In genomic region chr2:159758686-159759085, GRCh38 we compare ENCODE assay signal across 19 cellular contexts. TPM values are rescaled to one million over a fixed set of nuclear protein-coding genes. Genes with fewer than 3 reads are reported as not detected.
DNase-seq lines count a peak whose midpoint lies in the region; ATAC-seq and TF ChIP-seq lines count a peak whose summit lies in the region.
"Had no signal": no experiment of that assay in that cellular context is flagged by ENCODE, and none has a peak within 500 bp of the region (broad histone marks: within the 10 kb centered on the region; RNA-seq: fewer than 3 reads in every experiment).

No MANE protein-coding gene starts in this region.

- H3K4me1 Mint-ChIP-seq in natural killer cell, result peaks cover 19 to 20% of the 10 kb centered on the region in 2 donors
- H3K4me1 Mint-ChIP-seq in natural killer cell treated with Interleukin-12 subunit alpha and Interleukin-12 subunit beta and Interleukin-15 and Interleukin-18, amount 100 ng/mL, for 72 hours (ENCODE audit: low read depth in 2 of 2), result peaks cover 0 to 3% of the 10 kb centered on the region in 2 donors
- H3K4me1 Mint-ChIP-seq in chondrocyte (ENCODE audit: low read depth), result peaks cover 36% of the 10 kb centered on the region
- H3K4me1 Mint-ChIP-seq: activated B cell treated with CpG ODN at 0.5 μM for 24 hours had no signal

- H3K9me3 Mint-ChIP-seq in natural killer cell, result no peaks in the 10 kb centered on the region
- no peaks in the 10 kb centered on the region for H3K9me3 Mint-ChIP-seq in natural killer cell treated with Interleukin-12 subunit alpha and Interleukin-12 subunit beta and Interleukin-15 and Interleukin-18, amount 100 ng/mL, for 72 hours
- H3K9me3 Mint-ChIP-seq in chondrocyte (ENCODE audit: low read depth), result no peaks in the 10 kb centered on the region
- H3K9me3 Mint-ChIP-seq: activated B cell treated with CpG ODN at 0.5 μM for 24 hours; activated naive CD4-positive, alpha-beta T cell treated with anti-CD3 and anti-CD28 coated beads, Interleukin-2, amount 50 U/mL, for 24 hours; naive thymus-derived CD8-positive, alpha-beta T cell had no signal

- ATAC-seq in natural killer cell, result no peak
- no peak for ATAC-seq in natural killer cell treated with Interleukin-12 subunit alpha and Interleukin-12 subunit beta and Interleukin-15 and Interleukin-18, amount 100 ng/mL, for 72 hours
- ATAC-seq in lower lobe of right lung, result peak; percentile 69 to 80
- ATAC-seq in HG02571 (IDR thresholded peaks at IDR 0.05; ENCODE audit: unreplicated experiment), result no peak
- no peak for ATAC-seq in sciatic nerve
- ATAC-seq: naive thymus-derived CD8-positive, alpha-beta T cell; right cardiac atrium had no signal

- H3K27me3 Mint-ChIP-seq in natural killer cell (ENCODE audit: low read depth in 2 of 2) (no peaks in the 10 kb centered on the region), chondrocyte (ENCODE audit: low read depth) (no peaks in the 10 kb centered on the region)
- H3K27me3 Mint-ChIP-seq in natural killer cell treated with Interleukin-12 subunit alpha and Interleukin-12 subunit beta and Interleukin-15 and Interleukin-18, amount 100 ng/mL, for 72 hours, result no peaks in the 10 kb centered on the region
- H3K27me3 Mint-ChIP-seq: activated B cell treated with CpG ODN at 0.5 μM for 24 hours; activated naive CD4-positive, alpha-beta T cell treated with anti-CD3 and anti-CD28 coated beads, Interleukin-2, amount 50 U/mL, for 24 hours; naive thymus-derived CD8-positive, alpha-beta T cell had no signal

- H3K27ac ChIP-seq in lower lobe of right lung, result peak overlapping the region; percentile 48
- H3K27ac ChIP-seq: Peyer's patch, vagina had no signal

- H3K36me3 ChIP-seq in lower lobe of right lung, result peaks cover 84% of the 10 kb centered on the region

- TF ChIP-seq CTCF in natural killer cell (IDR thresholded peaks at IDR 0.05), result no peak
- no peak for TF ChIP-seq CTCF in chondrocyte (IDR thresholded peaks at IDR 0.05)
- no peak for TF ChIP-seq CTCF in lower lobe of right lung (IDR thresholded peaks at IDR 0.05)

- intact Hi-C loops in natural killer cell (cut with micrococcal nuclease) (no loop called here), lower lobe of right lung (cut with DNase I) (no loop called here), sciatic nerve (cut with DNase I) (no loop called here)

- no peaks in the 10 kb centered on the region for H3K9me3 ChIP-seq in lower lobe of right lung
- H3K9me3 ChIP-seq: Peyer's patch, vagina had no signal

- H3K4me1 ChIP-seq in lower lobe of right lung, result peaks cover 36% of the 10 kb centered on the region
- H3K4me1 ChIP-seq: Peyer's patch had no signal

- H3K4me3 Mint-ChIP-seq in natural killer cell (no peak overlapping the region), chondrocyte (ENCODE audit: unreplicated experiment) (no peak overlapping the region)
- no peak overlapping the region for H3K4me3 Mint-ChIP-seq in natural killer cell treated with Interleukin-12 subunit alpha and Interleukin-12 subunit beta and Interleukin-15 and Interleukin-18, amount 100 ng/mL, for 72 hours
- H3K4me3 Mint-ChIP-seq: activated B cell treated with CpG ODN at 0.5 μM for 24 hours; activated naive CD4-positive, alpha-beta T cell treated with anti-CD3 and anti-CD28 coated beads, Interleukin-2, amount 50 U/mL, for 24 hours; naive thymus-derived CD8-positive, alpha-beta T cell had no signal

- DNase-seq in natural killer cell, result no peak
- DNase-seq in natural killer cell treated with Interleukin-12 subunit alpha and Interleukin-12 subunit beta and Interleukin-15 and Interleukin-18, amount 100 ng/mL, for 72 hours (ENCODE audit: low spot score), result no peak
- no peak for DNase-seq in chondrocyte (ENCODE audit: low spot score)
- DNase-seq in lower lobe of right lung, result no peak
- no peak for DNase-seq in GM19238 (ENCODE audit: insufficient read length, low spot score)
- DNase-seq in sciatic nerve (ENCODE audit: low spot score), result no peak
- no peak for DNase-seq in middle frontal gyrus (ENCODE audit: extremely low spot score, low spot score)
- DNase-seq: activated B cell treated with CpG ODN at 0.5 μM for 24 hours; caudate nucleus; DMS 273 treated with DMSO at 0.1 percent for 48 hours; GOT3; naive thymus-derived CD8-positive, alpha-beta T cell; NCI-H187 treated with DMSO at 0.1 percent for 48 hours; Peyer's patch; right cardiac atrium; stimulated activated CD4-positive, alpha-beta T cell treated with anti-CD3 and anti-CD28 coated beads, Interleukin-4, amount 100 ng/mL, for 1 hour had no signal

- H3K27ac Mint-ChIP-seq in natural killer cell (peak overlapping the region; percentile 64 to 78), chondrocyte (ENCODE audit: unreplicated experiment) (peak overlapping the region; percentile 19)
- no peak overlapping the region for H3K27ac Mint-ChIP-seq in natural killer cell treated with Interleukin-12 subunit alpha and Interleukin-12 subunit beta and Interleukin-15 and Interleukin-18, amount 100 ng/mL, for 72 hours
- H3K27ac Mint-ChIP-seq: activated B cell treated with CpG ODN at 0.5 μM for 24 hours; activated naive CD4-positive, alpha-beta T cell treated with anti-CD3 and anti-CD28 coated beads, Interleukin-2, amount 50 U/mL, for 24 hours had no signal

- H3K36me3 Mint-ChIP-seq in natural killer cell (no peaks in the 10 kb centered on the region), chondrocyte (ENCODE audit: low read depth) (peaks cover 22% of the 10 kb centered on the region)
- peaks cover 16% of the 10 kb centered on the region for H3K36me3 Mint-ChIP-seq in natural killer cell treated with Interleukin-12 subunit alpha and Interleukin-12 subunit beta and Interleukin-15 and Interleukin-18, amount 100 ng/mL, for 72 hours

- no peak overlapping the region for H3K4me3 ChIP-seq in lower lobe of right lung
- H3K4me3 ChIP-seq: Peyer's patch, vagina had no signal

- H3K27me3 ChIP-seq in lower lobe of right lung (ENCODE audit: low read depth), result no peaks in the 10 kb centered on the region
- H3K27me3 ChIP-seq: Peyer's patch, vagina had no signal

RNA-seq across cellular contexts. Expression of gene CD302, which starts 39.3 kb away (rescaled TPM):
- total RNA-seq in natural killer cell (1 to 10 TPM; 2.0 to 5.2 (median 5.1) TPM), chondrocyte (6.0 to 10.6 TPM (median 6.4 TPM) in 3 replicates), lower lobe of right lung (100 TPM), sciatic nerve (47.1 TPM)
- under 1 TPM; 0.20 to 0.55 TPM for total RNA-seq in natural killer cell treated with Interleukin-12 subunit alpha and Interleukin-12 subunit beta and Interleukin-15 and Interleukin-18, amount 100 ng/mL, for 72 hours

RNA-seq across cellular contexts. Expression of gene MARCHF7, which starts 46.4 kb away (rescaled TPM):
- 10 to 100 TPM; 60.5 to 96.5 (median 66.8) TPM for total RNA-seq in natural killer cell
- total RNA-seq in natural killer cell treated with Interleukin-12 subunit alpha and Interleukin-12 subunit beta and Interleukin-15 and Interleukin-18, amount 100 ng/mL, for 72 hours, result 10 to 100 TPM; 72.6 to 74.3 TPM
- total RNA-seq in chondrocyte, result 71.5 to 79.8 TPM (median 78.7 TPM) in 3 replicates
- 71.8 TPM for total RNA-seq in lower lobe of right lung
- total RNA-seq in sciatic nerve, result 92.2 TPM

Comparison
In these comparisons a context has a peak if more than half of its experiments do, and no peak if none do; other contexts are left out.
1. H3K27ac Mint-ChIP-seq: peak in natural killer cell (2 of 2) and chondrocyte (single experiment); none in natural killer cell treated with Interleukin-12 subunit alpha and Interleukin-12 subunit beta and Interleukin-15 and Interleukin-18, amount 100 ng/mL, for 72 hours (0 of 2).
2. ATAC-seq: peak in lower lobe of right lung (2 of 2); none in natural killer cell (0 of 3), natural killer cell treated with Interleukin-12 subunit alpha and Interleukin-12 subunit beta and Interleukin-15 and Interleukin-18, amount 100 ng/mL, for 72 hours (0 of 2), HG02571 (single experiment) and sciatic nerve (single experiment).